Comparison of ENCODE assay signal across 10 cellular contexts in the genomic region with DNA sequence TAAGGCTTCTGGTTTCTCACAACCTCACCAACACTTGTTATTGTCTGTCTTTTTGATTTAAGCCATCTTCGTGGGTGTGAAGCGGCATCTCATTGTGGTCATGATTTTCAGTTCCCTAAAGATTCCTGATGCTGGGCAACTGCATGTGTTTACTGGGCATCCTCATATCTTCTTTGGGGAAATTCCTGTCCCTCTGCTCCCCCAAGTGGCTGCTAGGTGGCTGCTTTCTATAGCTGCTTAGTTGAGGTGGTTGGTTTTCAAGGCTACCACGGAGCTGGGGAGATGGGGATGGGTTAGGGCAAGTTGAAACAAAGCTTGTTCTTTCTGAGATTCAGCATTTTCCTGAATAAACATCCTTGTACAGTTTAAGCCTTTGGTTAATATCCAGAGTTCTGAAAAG.
DNase-seq lines count a peak whose midpoint lies in the region; ATAC-seq and TF ChIP-seq lines count a peak whose summit lies in the region.
"Had no signal": no experiment of that assay in that cellular context is flagged by ENCODE, and none has a peak within 500 bp of the region (broad histone marks: within the 10 kb centered on the region; RNA-seq: fewer than 3 reads in every experiment).

No MANE protein-coding gene starts in this region.

- ATAC-seq in GM21526 (IDR thresholded peaks at IDR 0.05; ENCODE audit: low FRiP score, unreplicated experiment) (no peak), GM19467 (IDR thresholded peaks at IDR 0.05; ENCODE audit: unreplicated experiment) (no peak)

- H3K9ac ChIP-seq in trophoblast cell (ENCODE audit: low read length), result no peak overlapping the region
- H3K9ac ChIP-seq: BLaER1 treated with 17β-estradiol and CSF1 and Interleukin-3, amounts not matched to agents 10 nM and 100 nM had no signal

- no peak overlapping the region for H4K8ac ChIP-seq in trophoblast cell (ENCODE audit: low read depth, low read length)

- H3K4me1 ChIP-seq in ovary (ENCODE audit: insufficient read depth), result no peaks in the 10 kb centered on the region
- peaks cover 8 to 18% of the 10 kb centered on the region in 2 experiments for H3K4me1 ChIP-seq in trophoblast cell (ENCODE audit: control insufficient read depth in 1 of 2, insufficient read depth in 2 of 2, low read length in 2 of 2)

- DNase-seq in NCI-H345 (lab: John Stamatoyannopoulos, UW) (peak; percentile 30), NCI-H345 treated with DMSO at 0.1 percent for 48 hours (lab: John Stamatoyannopoulos, UW; ENCODE audit: unreplicated experiment) (no peak), M059J (ENCODE audit: low read depth) (peak; percentile 78), dermis microvascular lymphatic vessel endothelial cell (ENCODE audit: low read depth in 2 of 2) (peak; percentile 29 to 42), ovary (peak in 1 of 5 donors; percentile 49), trophoblast cell (no peak)
- DNase-seq: caudate nucleus had no signal

- H3K14ac ChIP-seq in trophoblast cell (ENCODE audit: low read length), result no peak overlapping the region

- H3K23ac ChIP-seq in trophoblast cell (ENCODE audit: low read length), result no peak overlapping the region

- H3K4me3 ChIP-seq in ovary, result no peak overlapping the region
- no peak overlapping the region for H3K4me3 ChIP-seq in trophoblast cell (ENCODE audit: low read depth, low read length)
- H3K4me3 ChIP-seq: BLaER1 treated with 17β-estradiol and CSF1 and Interleukin-3, amounts not matched to agents 10 nM and 100 nM had no signal

- H3K36me3 ChIP-seq in ovary (no peaks in the 10 kb centered on the region), trophoblast cell (ENCODE audit: control insufficient read depth in 1 of 2, insufficient read depth in 2 of 2, low read length in 2 of 2) (no peaks in the 10 kb centered on the region)
- H3K36me3 ChIP-seq: BLaER1 treated with 17β-estradiol and CSF1 and Interleukin-3, amounts not matched to agents 10 nM and 100 nM had no signal

- no peak overlapping the region for H4K91ac ChIP-seq in trophoblast cell (ENCODE audit: low read depth, low read length)

- no peak overlapping the region for H2AFZ ChIP-seq in trophoblast cell (ENCODE audit: insufficient read depth, low read length, poor library complexity)

- H2BK120ac ChIP-seq in trophoblast cell (ENCODE audit: insufficient read depth, low read length, poor library complexity), result no peak overlapping the region

- intact Hi-C loops in ovary (cut with DNase I), result loop anchor here in 1 of 4 donors (5.0 kb wide), 1 partner anchor 477 kb away; no protein-coding TSS in a partner anchor

- no peak for TF ChIP-seq EP300 in ovary (IDR thresholded peaks at IDR 0.05)

- no peak for TF ChIP-seq POLR2A in ovary (IDR thresholded peaks at IDR 0.05)

- H2BK5ac ChIP-seq in trophoblast cell (ENCODE audit: low read depth, low read length, poor library complexity), result no peak overlapping the region

- H2BK12ac ChIP-seq in trophoblast cell (ENCODE audit: low read length), result no peak overlapping the region

- H3K9me3 ChIP-seq in ovary, result no peaks in the 10 kb centered on the region
- H3K9me3 ChIP-seq in trophoblast cell (ENCODE audit: insufficient read depth, low read depth, low read length), result peaks cover 2% of the 10 kb centered on the region

- H3K18ac ChIP-seq in trophoblast cell (ENCODE audit: low read length), result no peak overlapping the region

- H3K27ac ChIP-seq in ovary (no peak overlapping the region), trophoblast cell (ENCODE audit: low read depth, low read length) (no peak overlapping the region)
- H3K27ac ChIP-seq: BLaER1 treated with 17β-estradiol and CSF1 and Interleukin-3, amounts not matched to agents 10 nM and 100 nM had no signal

- no peak overlapping the region for H4K12ac ChIP-seq in trophoblast cell (ENCODE audit: low read depth, low read length)

- 60 to 66% (median 61%) methylated on average over 3 of the region's 3 CpGs for WGBS in ovary, 3 donors
- no CpG with 5 or more reads among the region's 3 CpGs for WGBS in trophoblast cell (ENCODE audit: extremely low coverage, insufficient coverage, insufficient read length)

- H3K79me2 ChIP-seq in trophoblast cell (ENCODE audit: control insufficient read depth, insufficient read depth, low read length, poor library complexity), result no peaks in the 10 kb centered on the region

- no peak overlapping the region for H3K4ac ChIP-seq in trophoblast cell (ENCODE audit: low read depth, low read length)

- H2AK5ac ChIP-seq in trophoblast cell (ENCODE audit: low read length), result no peak overlapping the region

- TF ChIP-seq CTCF in ovary (IDR thresholded peaks at IDR 0.05), result peak in 2 of 3 donors; percentile 21 to 29

- H3K27me3 ChIP-seq in ovary, result no peaks in the 10 kb centered on the region
- H3K27me3 ChIP-seq in trophoblast cell (ENCODE audit: insufficient read depth, low read length), result no peaks in the 10 kb centered on the region
- H3K27me3 ChIP-seq: BLaER1 treated with 17β-estradiol and CSF1 and Interleukin-3, amounts not matched to agents 10 nM and 100 nM had no signal

- no peaks in the 10 kb centered on the region for H3K79me1 ChIP-seq in trophoblast cell (ENCODE audit: low read length)

- no peak overlapping the region for H3K4me2 ChIP-seq in trophoblast cell (ENCODE audit: low read length)
- H3K4me2 ChIP-seq: BLaER1 treated with 17β-estradiol and CSF1 and Interleukin-3, amounts not matched to agents 10 nM and 100 nM had no signal

Comparison
In these comparisons a context has a peak if more than half of its experiments do, and no peak if none do; other contexts are left out.
1. DNase-seq: peak in NCI-H345 (single experiment), M059J (single experiment) and dermis microvascular lymphatic vessel endothelial cell (2 of 2); none in NCI-H345 treated with DMSO at 0.1 percent for 48 hours (single experiment) and trophoblast cell (0 of 2).